In genomic region chr17:56898874-56899273, GRCh38 we compare ENCODE assay signal across 15 cellular contexts. TPM values are rescaled to one million over a fixed set of nuclear protein-coding genes. Genes with fewer than 3 reads are reported as not detected.
DNase-seq lines count a peak whose midpoint lies in the region; ATAC-seq and TF ChIP-seq lines count a peak whose summit lies in the region.
"Had no signal": no experiment of that assay in that cellular context is flagged by ENCODE, and none has a peak within 500 bp of the region (broad histone marks: within the 10 kb centered on the region; RNA-seq: fewer than 3 reads in every experiment).

No MANE protein-coding gene starts in this region.

- no peak for ATAC-seq in GM18520 (IDR thresholded peaks at IDR 0.05; ENCODE audit: unreplicated experiment)
- ATAC-seq in activated CD8-positive, alpha-beta T cell treated with anti-CD3 and anti-CD28 coated beads for 36 hours: no peak
- ATAC-seq: CD8-positive, alpha-beta T cell had no signal

- TF ChIP-seq POLR2A in erythroblast (IDR thresholded peaks at IDR 0.05; ENCODE audit: low read length) (no peak), esophagus squamous epithelium (IDR thresholded peaks at IDR 0.05) (no peak)

- peaks cover 62% of the 10 kb centered on the region for H3K36me3 Mint-ChIP-seq in activated CD8-positive, alpha-beta T cell treated with anti-CD3 and anti-CD28 coated beads for 36 hours (ENCODE audit: low read depth)

- H3K4me3 ChIP-seq in BE2C (ENCODE audit: low read depth, low read length) (no peak overlapping the region), MM.1S (ENCODE audit: low read length) (no peak overlapping the region), esophagus squamous epithelium (no peak overlapping the region)

- no peaks in the 10 kb centered on the region for H3K4me1 ChIP-seq in BE2C
- H3K4me1 ChIP-seq in MM.1S (ENCODE audit: low read length): peaks cover 39% of the 10 kb centered on the region
- H3K4me1 ChIP-seq in esophagus squamous epithelium: no peaks in the 10 kb centered on the region

- no peaks in the 10 kb centered on the region for H3K27me3 Mint-ChIP-seq in activated CD8-positive, alpha-beta T cell treated with anti-CD3 and anti-CD28 coated beads for 36 hours

- H3K9me3 Mint-ChIP-seq in activated CD8-positive, alpha-beta T cell treated with anti-CD3 and anti-CD28 coated beads for 36 hours: no peaks in the 10 kb centered on the region
- H3K9me3 Mint-ChIP-seq: CD8-positive, alpha-beta T cell had no signal

- POLR2A ChIA-PET in activated CD8-positive, alpha-beta T cell treated with anti-CD3 and anti-CD28 coated beads for 36 hours (lab: Charles Lee): interaction anchor here (0.6 to 1.2 kb wide), 5 partner anchors 8 to 47 kb away, joined by 3 to 6 read pairs (median 3); partner anchors contain the start of gene TRIM25

- H3F3A ChIP-seq in MM.1S (ENCODE audit: insufficient read depth, low read length): no peaks in the 10 kb centered on the region

- peaks cover 2% of the 10 kb centered on the region for H3K4me1 Mint-ChIP-seq in activated CD8-positive, alpha-beta T cell treated with anti-CD3 and anti-CD28 coated beads for 36 hours (ENCODE audit: low read depth)

- no peak overlapping the region for H2AFZ ChIP-seq in MM.1S (ENCODE audit: low read length)

- H3K9me3 ChIP-seq in BE2C: no peaks in the 10 kb centered on the region
- H3K9me3 ChIP-seq in MM.1S (replicated peaks; ENCODE audit: insufficient read depth, low read length): no peaks in the 10 kb centered on the region
- H3K9me3 ChIP-seq in esophagus squamous epithelium: no peaks in the 10 kb centered on the region

- H3K27ac Mint-ChIP-seq in activated CD8-positive, alpha-beta T cell treated with anti-CD3 and anti-CD28 coated beads for 36 hours: no peak overlapping the region
- H3K27ac Mint-ChIP-seq: CD8-positive, alpha-beta T cell had no signal

- H3K4me3 Mint-ChIP-seq in activated CD8-positive, alpha-beta T cell treated with anti-CD3 and anti-CD28 coated beads for 36 hours: no peak overlapping the region
- H3K4me3 Mint-ChIP-seq: CD8-positive, alpha-beta T cell had no signal

- 60 to 100% methylated on average over 1 to 2 of the region's 9 CpGs for WGBS in esophagus squamous epithelium, 2 donors

- no peak overlapping the region for H3K9ac ChIP-seq in MM.1S (ENCODE audit: low read length)

- intact Hi-C loops in posterior vena cava (cut with DNase I) (no loop called here), esophagus squamous epithelium (cut with DNase I) (loop anchor here (10.0 kb wide), 1 partner anchor 46 kb away; no protein-coding TSS in a partner anchor)
- intact Hi-C loops in activated CD8-positive, alpha-beta T cell treated with anti-CD3 and anti-CD28 coated beads for 36 hours (cut with micrococcal nuclease): no loop called here

- H3K9me2 ChIP-seq in MM.1S (replicated peaks; ENCODE audit: insufficient read depth, low read length): no peaks in the 10 kb centered on the region

- DNase-seq in BE2C: peak; percentile 15
- DNase-seq in MM.1S: no peak
- peak; percentile 46 to 69 for DNase-seq in erythroblast (lab: John Stamatoyannopoulos, UW)
- peak; percentile 67 for DNase-seq in posterior vena cava (ENCODE audit: low spot score)
- DNase-seq in NCI-H526 treated with DMSO at 0.1 percent for 48 hours (lab: John Stamatoyannopoulos, UW): no peak
- DNase-seq in esophagus squamous epithelium (lab: John Stamatoyannopoulos, UW): no peak
- DNase-seq in activated CD8-positive, alpha-beta T cell treated with anti-CD3 and anti-CD28 coated beads for 36 hours: no peak
- DNase-seq: H7, NCI-H1417 treated with DMSO at 0.1 percent for 48 hours, NCI-H2029, NCI-H2171 treated with DMSO at 0.1 percent for 48 hours, NCI-H510A, SIG-M5 had no signal

- no peaks in the 10 kb centered on the region; the same call in 1 of the 2 replicates for H4K20me1 ChIP-seq in MM.1S (ENCODE audit: insufficient read depth, low read length)

- H3K79me2 ChIP-seq in MM.1S (ENCODE audit: low read length): peaks cover 96% of the 10 kb centered on the region

- H3K4me2 ChIP-seq in MM.1S (ENCODE audit: low read depth, low read length): no peak overlapping the region; the same call in 1 of the 2 replicates

- CTCF ChIA-PET in activated CD8-positive, alpha-beta T cell treated with anti-CD3 and anti-CD28 coated beads for 36 hours (lab: Charles Lee): interaction anchor here (1.1 to 1.2 kb wide), 2 partner anchors 40 to 48 kb away, joined by 3 read pairs; no protein-coding TSS in a partner anchor

- H3K27ac ChIP-seq in MM.1S (ENCODE audit: low read length) (peak overlapping the region; percentile 7; the same call in 1 of the 2 replicates), esophagus squamous epithelium (no peak overlapping the region)

- H3K36me3 ChIP-seq in BE2C (peaks cover 12% of the 10 kb centered on the region; the same call in 1 of the 2 replicates), MM.1S (replicated peaks; ENCODE audit: insufficient read depth, low read length) (peaks cover 53% of the 10 kb centered on the region), esophagus squamous epithelium (peaks cover 61 to 100% (median 62%) of the 10 kb centered on the region in 3 donors)

- no peak for TF ChIP-seq CTCF in BE2C (IDR thresholded peaks at IDR 0.05; ENCODE audit: low read depth, low read length)
- no peak for TF ChIP-seq CTCF in MM.1S (IDR thresholded peaks at IDR 0.05; ENCODE audit: low read length)
- TF ChIP-seq CTCF in esophagus squamous epithelium (IDR thresholded peaks at IDR 0.05): no peak
- TF ChIP-seq CTCF in activated CD8-positive, alpha-beta T cell treated with anti-CD3 and anti-CD28 coated beads for 36 hours (IDR thresholded peaks at IDR 0.05): no peak

- H3K27me3 ChIP-seq in BE2C (no peaks in the 10 kb centered on the region), MM.1S (replicated peaks; ENCODE audit: insufficient read depth, low read length) (no peaks in the 10 kb centered on the region), esophagus squamous epithelium (no peaks in the 10 kb centered on the region)

RNA-seq across cellular contexts. Expression of gene TRIM25, which starts 15.0 kb away (rescaled TPM):
- 9.6 TPM for polyA plus RNA-seq in BE2C (2012; ENCODE audit: insufficient read depth, insufficient read length, low read depth)
- total RNA-seq in posterior vena cava: 10 to 100 TPM; 43.2 to 54.0 TPM
- 10 to 100 TPM; 25.4 to 38.6 (median 34.6) TPM for total RNA-seq in esophagus squamous epithelium
- 10 to 100 TPM; 94.2 to 95.6 TPM for total RNA-seq in activated CD8-positive, alpha-beta T cell treated with anti-CD3 and anti-CD28 coated beads for 36 hours

Comparison
In these comparisons a context has a peak if more than half of its experiments do, and no peak if none do; other contexts are left out.
1. DNase-seq: peak in BE2C (single experiment), erythroblast (2 of 2) and posterior vena cava (single experiment); none in MM.1S (single experiment), NCI-H526 treated with DMSO at 0.1 percent for 48 hours (single experiment), esophagus squamous epithelium (single experiment) and activated CD8-positive, alpha-beta T cell treated with anti-CD3 and anti-CD28 coated beads for 36 hours (single experiment).